In the genomic region with DNA sequence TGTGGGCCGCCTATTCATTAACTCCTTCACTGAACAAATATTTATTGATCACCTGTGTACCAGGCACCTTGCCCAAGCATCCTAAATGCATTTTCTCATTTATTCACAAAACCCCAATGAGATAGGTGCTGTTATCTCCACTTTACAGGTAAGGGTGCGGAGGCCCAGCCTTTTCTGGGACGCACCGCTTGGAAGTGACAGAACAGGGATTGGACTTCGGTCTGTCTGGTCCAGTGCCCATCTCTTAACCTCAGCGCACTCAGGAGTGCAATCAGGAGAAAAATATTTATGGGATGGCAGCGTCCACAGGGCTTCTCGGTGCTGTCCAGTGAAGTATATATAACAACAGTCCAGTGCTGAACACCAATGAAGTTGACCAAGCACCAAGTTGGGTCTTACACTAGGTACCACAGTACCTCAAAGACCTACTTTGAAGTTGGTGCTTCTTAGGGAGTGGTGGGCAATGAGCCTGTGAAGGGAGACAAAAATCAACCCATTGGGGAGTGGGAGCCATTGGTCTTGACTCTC, we compare ENCODE assay signal across 8 cellular contexts. TPM values are rescaled to one million over a fixed set of nuclear protein-coding genes. Genes with fewer than 3 reads are reported as not detected.
DNase-seq lines count a peak whose midpoint lies in the region; ATAC-seq, FAIRE-seq and TF ChIP-seq lines count a peak whose summit lies in the region.

No MANE protein-coding gene starts in this region.

- no peaks in the 10 kb centered on the region for H3K9me3 ChIP-seq in K562 (replicated peaks; ENCODE audit: control insufficient read depth, insufficient read depth, low read depth, low read length)
- no peaks in the 10 kb centered on the region for H3K9me3 ChIP-seq in lower lobe of right lung
- no peaks in the 10 kb centered on the region for H3K9me3 ChIP-seq in thyroid gland

- no peaks in the 10 kb centered on the region for H3K79me2 ChIP-seq in K562 (ENCODE audit: control insufficient read depth, insufficient read depth, low read length)

- TF ChIP-seq POLR2A in K562 (conservative IDR thresholded peaks at IDR 0.05) (no peak), thyroid gland (IDR thresholded peaks at IDR 0.05) (no peak)

- H3K36me3 Mint-ChIP-seq in activated T-cell treated with anti-CD3 and anti-CD28 coated beads, Interleukin-2, amount 50 U/mL, for 4 hours (ENCODE audit: insufficient read depth), result no peaks in the 10 kb centered on the region

- no peaks in the 10 kb centered on the region for H3K9me3 Mint-ChIP-seq in activated T-cell treated with anti-CD3 and anti-CD28 coated beads, Interleukin-2, amount 50 U/mL, for 4 hours

- H3K4me1 Mint-ChIP-seq in activated T-cell treated with anti-CD3 and anti-CD28 coated beads, Interleukin-2, amount 50 U/mL, for 4 hours (ENCODE audit: low read depth), result peaks cover 9% of the 10 kb centered on the region

- H3K4me1 ChIP-seq in K562 (replicated peaks in 1 of 2; ENCODE audit: control insufficient read depth in 2 of 2, insufficient read depth in 2 of 2, low read length in 2 of 2) (peaks cover 3 to 10% of the 10 kb centered on the region in 2 experiments; a peak in 4 of 5 replicates), lower lobe of right lung (peaks cover 4% of the 10 kb centered on the region), thyroid gland (peaks cover 0 to 6% of the 10 kb centered on the region in 2 donors)

- no peak for TF ChIP-seq EP300 in K562 (IDR thresholded peaks at IDR 0.05; ENCODE audit: low read length)

- no peaks in the 10 kb centered on the region for H3K9me1 ChIP-seq in K562 (ENCODE audit: control insufficient read depth, insufficient read depth, low read length)

- peak overlapping the region; percentile 87 for H3K4me2 ChIP-seq in K562 (ENCODE audit: insufficient read depth, low read length)

- no peak for TF ChIP-seq RAD21 in K562 (CRISPR knock-in tag; conservative IDR thresholded peaks at IDR 0.05 in 1 of 2, IDR thresholded peaks at IDR 0.05 in 1 of 2)

- H3K9ac ChIP-seq in K562 (ENCODE audit: insufficient read depth in 1 of 2, low read depth in 2 of 2, low read length in 2 of 2), result no peak overlapping the region; a peak in 1 of 4 replicates

- peak overlapping the region; percentile 82 for H3K4me3 Mint-ChIP-seq in activated T-cell treated with anti-CD3 and anti-CD28 coated beads, Interleukin-2, amount 50 U/mL, for 4 hours

- H3K27ac ChIP-seq in K562 (ENCODE audit: extremely low read depth, low read depth, low read length) (no peak overlapping the region), lower lobe of right lung (no peak overlapping the region), thyroid gland (no peak overlapping the region)

- in situ Hi-C loops in K562 (cut with MboI), result no loop called here

- H3K4me3 ChIP-seq in K562 (peak overlapping the region; percentile 50), lower lobe of right lung (peak overlapping the region; percentile 61), thyroid gland (replicated peaks in 1 of 3) (peak overlapping the region in 2 of 3 donors; percentile 39 to 51)

- POLR2A ChIA-PET in K562 (lab: Yijun Ruan, JAX), result interaction anchor here (0.8 kb wide), 2 partner anchors 44 to 202 kb away, joined by 3 read pairs; no protein-coding TSS in a partner anchor

- WGBS in K562 (ENCODE audit: insufficient coverage, low coverage, missing lambda C conversion rate), result 54% methylated on average over 8 of the region's 8 CpGs
- WGBS in thyroid gland, 2 donors, result 62 to 67% methylated on average over 8 of the region's 8 CpGs

- peaks cover 4% of the 10 kb centered on the region for H3K27me3 Mint-ChIP-seq in activated T-cell treated with anti-CD3 and anti-CD28 coated beads, Interleukin-2, amount 50 U/mL, for 4 hours (ENCODE audit: low read depth)

- no peak for ATAC-seq in activated T-cell treated with anti-CD3 and anti-CD28 coated beads, Interleukin-2, amount 50 U/mL, for 4 hours
- ATAC-seq in K562 (no peak), lower lobe of right lung (no peak), GM21723 (IDR thresholded peaks at IDR 0.05; ENCODE audit: unreplicated experiment) (no peak), HG02885 (IDR thresholded peaks at IDR 0.05; ENCODE audit: poor library complexity, unreplicated experiment) (no peak)

- FAIRE-seq in K562 (lab: Jason Lieb, UNC), result no peak

- TF ChIP-seq CTCF in K562 (IDR thresholded peaks at IDR 0.05 in 2 of 3, conservative IDR thresholded peaks at IDR 0.05 in 1 of 3; ENCODE audit: insufficient read depth in 2 of 3, low read depth in 1 of 3, low read length in 3 of 3), result no peak
- TF ChIP-seq CTCF in lower lobe of right lung (IDR thresholded peaks at IDR 0.05), result no peak
- no peak for TF ChIP-seq CTCF in thyroid gland (IDR thresholded peaks at IDR 0.05)

- H3K27me3 ChIP-seq in K562 (ENCODE audit: control insufficient read depth in 2 of 2, insufficient read depth in 2 of 2, low read length in 2 of 2) (0 out of 5 replicates have a peak, but pooled peaks cover 2 to 3% of the 10 kb centered on the region in 2 experiments), lower lobe of right lung (ENCODE audit: low read depth) (no peaks in the 10 kb centered on the region), thyroid gland (no peaks in the 10 kb centered on the region)

- BruUV-seq in K562 (replicated peaks; lab: Mats Ljungman, UMichigan), result no TSS peak

- H4K20me1 ChIP-seq in K562 (replicated peaks; ENCODE audit: control insufficient read depth, insufficient read depth, low read length), result no peaks in the 10 kb centered on the region; the same call in 1 of the 2 replicates

- intact Hi-C loops in K562 (cut with micrococcal nuclease) (loop anchor here (10.0 kb wide), 1 partner anchor 61 kb away; no protein-coding TSS in a partner anchor), lower lobe of right lung (cut with DNase I) (no loop called here), thyroid gland (cut with DNase I) (loop anchor here (10.0 kb wide), 1 partner anchor 149 kb away; a partner anchor contains a TSS)

- no peaks in the 10 kb centered on the region for H3K36me3 ChIP-seq in K562 (ENCODE audit: control insufficient read depth, insufficient read depth, low read length)
- no peaks in the 10 kb centered on the region for H3K36me3 ChIP-seq in lower lobe of right lung
- no peaks in the 10 kb centered on the region for H3K36me3 ChIP-seq in thyroid gland

- H2AFZ ChIP-seq in K562 (ENCODE audit: low read depth, low read length), result peak overlapping the region; percentile 91

- CTCF ChIA-PET in K562 (lab: Yijun Ruan, JAX; ENCODE audit: low intra/inter-chr PET ratio), result no interaction called here

- no peak for DNase-seq in activated T-cell treated with anti-CD3 and anti-CD28 coated beads, Interleukin-2, amount 50 U/mL, for 4 hours
- no peak for DNase-seq in activated T-cell treated with anti-CD3 and anti-CD28 coated beads, Interleukin-2, amount 50 U/mL, for 1 hour
- DNase-seq in K562 (ENCODE audit: extremely low read depth in 1 of 4, low spot score in 3 of 4) (no peak), lower lobe of right lung (no peak), thyroid gland (no peak)
- DNase-seq in stimulated activated CD4-positive, alpha-beta T cell treated with anti-CD3 and anti-CD28 coated beads, Interleukin-15, amount 100 ng/mL, for 24 hours, result no peak

TF ChIP-seq in K562, 482 proteins besides CTCF, POLR2A, EP300 and RAD21:
- TF ChIP-seq CTBP1 (IDR thresholded peaks at IDR 0.05; ENCODE audit: borderline replicate concordance) (0 out of 2 replicates have a peak, but pooled peaks have one; percentile 4), CBFB (CRISPR knock-in tag; IDR thresholded peaks at IDR 0.05) (0 out of 2 replicates have a peak, but pooled peaks have one; percentile 19), TSC22D4 (tag; IDR thresholded peaks at IDR 0.05) (no peak)
- TF ChIP-seq, protein P1, sequence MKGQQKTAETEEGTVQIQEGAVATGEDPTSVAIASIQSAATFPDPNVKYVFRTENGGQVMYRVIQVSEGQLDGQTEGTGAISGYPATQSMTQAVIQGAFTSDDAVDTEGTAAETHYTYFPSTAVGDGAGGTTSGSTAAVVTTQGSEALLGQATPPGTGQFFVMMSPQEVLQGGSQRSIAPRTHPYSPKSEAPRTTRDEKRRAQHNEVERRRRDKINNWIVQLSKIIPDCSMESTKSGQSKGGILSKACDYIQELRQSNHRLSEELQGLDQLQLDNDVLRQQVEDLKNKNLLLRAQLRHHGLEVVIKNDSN (CRISPR knock-in tag; IDR thresholded peaks at IDR 0.05), result no peak
TF ChIP-seq in K562: peak in this region for 2.

RNA-seq across cellular contexts. Expression of a gene that starts 18.9 kb away (rescaled TPM):
- total RNA-seq in activated T-cell treated with anti-CD3 and anti-CD28 coated beads, Interleukin-2, amount 50 U/mL, for 4 hours, result 1 to 10 TPM in 1 of 3 donors, under 1 TPM in 2; 0.66 to 1.5 (median 0.66) TPM
- 10.1 and 11.9 TPM in 2 replicates for total RNA-seq in K562 (2011; cell fraction: chromatin; rRNA removed; ENCODE audit: low replicate concordance)
- total RNA-seq in K562 (2011; cell fraction: nucleolus; rRNA removed), result 3.4 and 3.5 TPM in 2 replicates
- 6.6 TPM in 2 replicates for total RNA-seq in K562 (2011; cell fraction: nucleoplasm; rRNA removed)
- total RNA-seq in K562 (2014; rRNA removed) (1.6 and 2.7 TPM in 2 replicates), K562 (2014; rRNA removed; fragmentation: Illumina TruSeq; extraction: Trizol) (1.3 and 2.6 TPM in 2 replicates), K562 (2015; rRNA removed; fragmentation: Illumina TruSeq; extraction: Trizol) (0.87 and 1.8 TPM in 2 replicates), K562 (2021) (1.2 and 2.5 TPM in 2 replicates), lower lobe of right lung (7.8 TPM), thyroid gland (10 to 100 TPM; 14.6 to 49.1 (median 20.1) TPM)
- polyA plus RNA-seq in K562 (2011; rRNA removed) (0.97 and 2.7 TPM in 2 replicates), K562 (2014; fragmentation: Illumina TruSeq; extraction: Trizol) (1.5 TPM in 2 replicates), K562 (2014; fragmentation: Nextera tagmentation; extraction: Ambion mirVana) (under 1 TPM; 0.35 to 0.46 TPM), K562 (2014; rRNA removed) (1.7 and 2.0 TPM in 2 replicates)
- polyA plus RNA-seq in K562 (2011; cell fraction: cytosol; rRNA removed), result 0.40 and 0.75 TPM in 2 replicates
- polyA plus RNA-seq in K562 (2011; cell fraction: nucleus; rRNA removed), result 2.1 and 10.1 TPM in 2 replicates
- 0.94 and 1.5 TPM in 2 replicates for polyA plus RNA-seq in K562 (2012)
- 1.1 and 2.5 TPM in 2 replicates for polyA minus RNA-seq in K562 (2011; rRNA and poly(A)+ RNA removed)
- polyA minus RNA-seq in K562 (2011; cell fraction: cytosol; rRNA and poly(A)+ RNA removed), result not detected in 2 replicates
- polyA minus RNA-seq in K562 (2011; cell fraction: nucleus; rRNA and poly(A)+ RNA removed), result 4.9 and 6.9 TPM in 2 replicates
